In genomic region chr14:22131749-22132476, GRCh38 we compare ENCODE assay signal across 8 cellular contexts.
A peak's percentile ranks its signal among the peaks of the same experiment; 100 is the strongest.
DNase-seq lines count a peak whose midpoint lies in the region; ATAC-seq and TF ChIP-seq lines count a peak whose summit lies in the region.

No MANE protein-coding gene starts in this region.

- no peak for TF ChIP-seq POLR2A in esophagus squamous epithelium (IDR thresholded peaks at IDR 0.05)

- H3K36me3 Mint-ChIP-seq in T-helper 2 cell treated with Interferon-gamma antibody and Interleukin-4, amounts not matched to agents 5 μg/mL and 100 μg/mL, for 36 hours (ENCODE audit: low read depth) = no peaks in the 10 kb centered on the region

- H3K4me1 Mint-ChIP-seq in T-helper 2 cell treated with Interferon-gamma antibody and Interleukin-4, amounts not matched to agents 5 μg/mL and 100 μg/mL, for 36 hours (ENCODE audit: low read depth) = peaks cover 8% of the 10 kb centered on the region

- 60 to 62% methylated on average over 4 of the region's 4 CpGs for WGBS in esophagus squamous epithelium, 2 donors

- H3K4me3 Mint-ChIP-seq in T-helper 2 cell treated with Interferon-gamma antibody and Interleukin-4, amounts not matched to agents 5 μg/mL and 100 μg/mL, for 36 hours = no peak overlapping the region

- H3K27me3 Mint-ChIP-seq in T-helper 2 cell treated with Interferon-gamma antibody and Interleukin-4, amounts not matched to agents 5 μg/mL and 100 μg/mL, for 36 hours (ENCODE audit: low read depth) = no peaks in the 10 kb centered on the region

- no peaks in the 10 kb centered on the region for H3K27me3 ChIP-seq in esophagus squamous epithelium

- DNase-seq in ELR (ENCODE audit: low read depth) (peak; percentile 4), RPMI8226 (peak; percentile 27), esophagus squamous epithelium (lab: John Stamatoyannopoulos, UW) (no peak), NCI-H1694 treated with DMSO at 0.1 percent for 48 hours (lab: John Stamatoyannopoulos, UW) (no peak), D341Med (ENCODE audit: low spot score) (no peak)
- no peak for DNase-seq in T-helper 2 cell treated with Interferon-gamma antibody and Interleukin-4, amounts not matched to agents 5 μg/mL and 100 μg/mL, for 36 hours (ENCODE audit: low spot score)

- no peak overlapping the region for H3K4me3 ChIP-seq in esophagus squamous epithelium

- H3K4me1 ChIP-seq in esophagus squamous epithelium = no peaks in the 10 kb centered on the region

- no peak overlapping the region for H3K27ac ChIP-seq in 22Rv1
- no peak overlapping the region for H3K27ac ChIP-seq in esophagus squamous epithelium

- no peak overlapping the region for H3K27ac Mint-ChIP-seq in T-helper 2 cell treated with Interferon-gamma antibody and Interleukin-4, amounts not matched to agents 5 μg/mL and 100 μg/mL, for 36 hours

- H3K9me3 ChIP-seq in esophagus squamous epithelium = no peaks in the 10 kb centered on the region

- intact Hi-C loops in esophagus squamous epithelium (cut with DNase I) = no loop called here

- H3K9me3 Mint-ChIP-seq in T-helper 2 cell treated with Interferon-gamma antibody and Interleukin-4, amounts not matched to agents 5 μg/mL and 100 μg/mL, for 36 hours = peaks cover 5% of the 10 kb centered on the region

- TF ChIP-seq CTCF in 22Rv1 (IDR thresholded peaks at IDR 0.05) = peak; percentile 83
- TF ChIP-seq CTCF in esophagus squamous epithelium (IDR thresholded peaks at IDR 0.05) = peak in 4 of 6 experiments; percentile 8 to 51 (median 26)

- H3K36me3 ChIP-seq in esophagus squamous epithelium = no peaks in the 10 kb centered on the region

- ATAC-seq in HG03520 (IDR thresholded peaks at IDR 0.05; ENCODE audit: unreplicated experiment) = no peak

Comparison
In these comparisons a context has a peak if more than half of its experiments do, and no peak if none do; other contexts are left out.
1. DNase-seq: peak in ELR (single experiment) and RPMI8226 (single experiment); none in esophagus squamous epithelium (single experiment), NCI-H1694 treated with DMSO at 0.1 percent for 48 hours (single experiment), D341Med (single experiment) and T-helper 2 cell treated with Interferon-gamma antibody and Interleukin-4, amounts not matched to agents 5 μg/mL and 100 μg/mL, for 36 hours (single experiment).